In the genomic region with DNA sequence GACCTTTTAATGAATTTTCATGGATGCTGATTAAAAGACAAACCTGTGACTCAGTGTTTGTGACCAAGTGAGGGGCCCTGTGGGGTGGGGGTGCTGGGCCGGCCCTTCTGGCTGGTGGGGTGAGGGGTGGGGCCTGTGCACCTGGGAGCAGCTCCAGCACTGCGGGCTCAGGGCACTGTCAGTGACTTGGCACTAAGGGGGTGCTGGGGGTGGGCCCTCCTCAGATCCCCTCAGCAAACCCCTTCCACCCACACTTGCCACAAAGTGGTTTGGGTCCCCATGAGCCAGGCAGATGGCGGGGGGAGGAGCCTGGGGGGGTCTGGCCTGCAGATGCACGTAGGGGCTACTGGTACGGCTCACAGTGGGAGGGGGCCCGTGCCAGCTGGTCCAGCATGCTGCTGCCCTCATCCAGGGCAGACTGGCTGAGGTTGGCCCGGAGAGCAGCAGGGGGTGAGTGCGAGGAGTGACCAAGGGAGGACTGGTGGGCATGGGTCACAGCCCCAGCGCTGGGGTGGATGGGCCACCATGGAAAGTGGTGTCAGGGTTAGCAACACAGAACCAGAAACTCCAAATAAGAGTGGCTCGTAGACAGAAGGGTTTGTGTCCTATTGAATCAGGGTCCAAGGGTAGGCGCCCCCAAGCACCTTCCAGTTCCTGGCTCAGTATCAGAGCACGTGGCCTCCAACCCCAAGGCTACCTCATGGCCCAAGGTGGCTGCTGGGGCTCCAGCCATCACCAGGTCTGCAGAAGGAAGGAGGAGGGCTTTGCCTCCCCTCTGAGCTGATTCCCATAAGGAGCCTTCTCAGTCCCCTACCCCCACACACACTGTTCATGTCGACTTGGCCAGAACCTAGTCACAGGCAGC, we compare ENCODE assay signal across 33 cellular contexts. TPM values are rescaled to one million over a fixed set of nuclear protein-coding genes. Genes with fewer than 3 reads are reported as not detected.
A peak's percentile ranks its signal among the peaks of the same experiment; 100 is the strongest.
DNase-seq lines count a peak whose midpoint lies in the region; FAIRE-seq and TF ChIP-seq lines count a peak whose summit lies in the region.
"Had no signal": no experiment of that assay in that cellular context is flagged by ENCODE, and none has a peak within 500 bp of the region (broad histone marks: within the 10 kb centered on the region; RNA-seq: fewer than 3 reads in every experiment).

No MANE protein-coding gene starts in this region.

- H3K4me3 ChIP-seq in WERI-Rb-1 (ENCODE audit: low read depth, low read length), result no peak overlapping the region
- H3K4me3 ChIP-seq in kidney (ENCODE audit: low read length in 2 of 2), result no peak overlapping the region
- H3K4me3 ChIP-seq: colonic mucosa, PC-9, prostate gland, stomach, thyroid gland had no signal

- no peak for TF ChIP-seq CTCF in WERI-Rb-1 (IDR thresholded peaks at IDR 0.05; ENCODE audit: low read depth, low read length)
- no peak for TF ChIP-seq CTCF in kidney (IDR thresholded peaks at IDR 0.05; ENCODE audit: borderline replicate concordance, extremely low read depth, insufficient read depth)
- TF ChIP-seq CTCF in progenitor cell of endocrine pancreas (IDR thresholded peaks at IDR 0.05; ENCODE audit: unreplicated experiment), result no peak

- CTCF ChIA-PET in activated naive CD4-positive, alpha-beta T cell treated with anti-CD3 and anti-CD28 coated beads, Interleukin-2, amount 10 ng/mL, durations not matched to agents 7 days and 5 days (lab: Charles Lee), result no interaction called here

- peaks cover 22% of the 10 kb centered on the region for H3K27me3 ChIP-seq in WERI-Rb-1 (ENCODE audit: insufficient read depth, low read depth, severe bottlenecking)
- H3K27me3 ChIP-seq: thyroid gland had no signal

- peaks cover 27% of the 10 kb centered on the region for H3K27me3 Mint-ChIP-seq in activated naive CD4-positive, alpha-beta T cell treated with anti-CD3 and anti-CD28 coated beads, Interleukin-2, amount 10 ng/mL, durations not matched to agents 7 days and 5 days
- H3K27me3 Mint-ChIP-seq in progenitor cell of endocrine pancreas, result no peaks in the 10 kb centered on the region

- no peak overlapping the region for H3K27ac Mint-ChIP-seq in activated naive CD4-positive, alpha-beta T cell treated with anti-CD3 and anti-CD28 coated beads, Interleukin-2, amount 10 ng/mL, durations not matched to agents 7 days and 5 days
- H3K27ac Mint-ChIP-seq in progenitor cell of endocrine pancreas, result peak overlapping the region; percentile 95
- H3K27ac Mint-ChIP-seq: activated CD4-positive, alpha-beta memory T cell treated with anti-CD3 and anti-CD28 coated beads for 36 hours; CD4-positive, alpha-beta memory T cell had no signal

- H3K9me3 Mint-ChIP-seq in activated naive CD4-positive, alpha-beta T cell treated with anti-CD3 and anti-CD28 coated beads, Interleukin-2, amount 10 ng/mL, durations not matched to agents 7 days and 5 days, result peaks cover 29% of the 10 kb centered on the region
- peaks cover 12% of the 10 kb centered on the region for H3K9me3 Mint-ChIP-seq in progenitor cell of endocrine pancreas (ENCODE audit: low read depth)

- H3K9ac ChIP-seq in kidney (ENCODE audit: low read length in 2 of 2), result no peak overlapping the region
- H3K9ac ChIP-seq: KMS-11 had no signal

- H3K36me3 ChIP-seq in WERI-Rb-1 (no peaks in the 10 kb centered on the region), kidney (ENCODE audit: control insufficient read depth in 1 of 2, insufficient read depth in 2 of 2, low read length in 2 of 2) (peaks cover 4 to 5% of the 10 kb centered on the region in 2 donors)
- H3K36me3 ChIP-seq: colonic mucosa, prostate gland had no signal

- H3K27ac ChIP-seq in WERI-Rb-1 (no peak overlapping the region), kidney (ENCODE audit: low read depth in 2 of 2, low read length in 2 of 2) (no peak overlapping the region)
- H3K27ac ChIP-seq: colonic mucosa, KMS-11, PC-9, prostate gland, stomach, thyroid gland had no signal

- no peak overlapping the region for H3K4me3 Mint-ChIP-seq in activated naive CD4-positive, alpha-beta T cell treated with anti-CD3 and anti-CD28 coated beads, Interleukin-2, amount 10 ng/mL, durations not matched to agents 7 days and 5 days
- H3K4me3 Mint-ChIP-seq in progenitor cell of endocrine pancreas (ENCODE audit: low read depth), result no peak overlapping the region
- H3K4me3 Mint-ChIP-seq: activated CD4-positive, alpha-beta memory T cell treated with anti-CD3 and anti-CD28 coated beads for 36 hours; CD4-positive, alpha-beta memory T cell had no signal

- H3K9me3 ChIP-seq in WERI-Rb-1 (ENCODE audit: severe bottlenecking) (peaks cover 19% of the 10 kb centered on the region), kidney (ENCODE audit: control insufficient read depth in 1 of 2, low read length in 2 of 2) (peaks cover 0 to 4% of the 10 kb centered on the region in 2 donors)
- H3K9me3 ChIP-seq: colonic mucosa, prostate gland, thyroid gland had no signal

- peak; percentile 7 for DNase-seq in activated naive CD4-positive, alpha-beta T cell treated with anti-CD3 and anti-CD28 coated beads, Interleukin-2, amount 10 ng/mL, durations not matched to agents 7 days and 5 days
- DNase-seq in activated naive CD4-positive, alpha-beta T cell treated with Interleukin-2 at 50 U/mL for 16 hours, result no peak
- peak; percentile 4 for DNase-seq in WERI-Rb-1
- DNase-seq in kidney, result peak; percentile 43
- DNase-seq in progenitor cell of endocrine pancreas (ENCODE audit: low spot score, unreplicated experiment), result no peak
- no peak for DNase-seq in KBM-7
- no peak for DNase-seq in COLO668 (lab: John Stamatoyannopoulos, UW; ENCODE audit: unreplicated experiment)
- DNase-seq in RPMI8226, result no peak
- DNase-seq: activated CD4-positive, alpha-beta memory T cell treated with anti-CD3 and anti-CD28 coated beads for 36 hours; activated effector memory CD4-positive, alpha-beta T cell treated with Interleukin-2 at 50 U/mL for 16 hours; CD4-positive, alpha-beta memory T cell; colonic mucosa; effector memory CD4-positive, alpha-beta T cell; erythroblast; glutamatergic neuron; MM.1S; NCI-H2029 treated with DMSO at 0.1 percent for 48 hours; NCI-H2227 treated with DMSO at 0.1 percent for 48 hours; NCI-H526 treated with DMSO at 0.1 percent for 48 hours; PC-9; stomach; thyroid gland had no signal

- intact Hi-C loops in kidney (cut with DNase I), result no loop called here

- in situ Hi-C loops in KBM-7 (cut with MboI; ENCODE audit: low pct_unique_long_range_greater_than_20kb, low sequenced_read_pairs), result no loop called here

- no peaks in the 10 kb centered on the region for H3K4me1 ChIP-seq in kidney (ENCODE audit: control insufficient read depth in 1 of 2, insufficient read depth in 1 of 2, low read depth in 1 of 2, low read length in 2 of 2)
- H3K4me1 ChIP-seq: colonic mucosa, prostate gland, stomach, thyroid gland had no signal

- H3K4me1 Mint-ChIP-seq in activated naive CD4-positive, alpha-beta T cell treated with anti-CD3 and anti-CD28 coated beads, Interleukin-2, amount 10 ng/mL, durations not matched to agents 7 days and 5 days, result no peaks in the 10 kb centered on the region
- no peaks in the 10 kb centered on the region for H3K4me1 Mint-ChIP-seq in progenitor cell of endocrine pancreas (ENCODE audit: low read depth)
- H3K4me1 Mint-ChIP-seq: CD4-positive, alpha-beta memory T cell had no signal

- H3K36me3 Mint-ChIP-seq in activated naive CD4-positive, alpha-beta T cell treated with anti-CD3 and anti-CD28 coated beads, Interleukin-2, amount 10 ng/mL, durations not matched to agents 7 days and 5 days, result peaks cover 7% of the 10 kb centered on the region
- H3K36me3 Mint-ChIP-seq in progenitor cell of endocrine pancreas (ENCODE audit: insufficient read depth), result peaks cover 7% of the 10 kb centered on the region

- FAIRE-seq in kidney (lab: Jason Lieb, UNC), result no peak
- FAIRE-seq: bronchial epithelial cell, GM12891, H1, keratinocyte had no signal

RNA-seq across cellular contexts. Expression of gene NKX1-1, which starts 10.1 kb away (rescaled TPM):
- not detected for total RNA-seq in kidney
- not detected for polyA plus RNA-seq in kidney (ENCODE audit: insufficient read depth, low read depth, low replicate concordance)
- total RNA-seq in progenitor cell of endocrine pancreas, result not detected in 2 replicates
- total RNA-seq: A172; activated CD4-positive, alpha-beta memory T cell treated with anti-CD3 and anti-CD28 coated beads for 36 hours; bronchial epithelial cell; CD4-positive, alpha-beta memory T cell; colonic mucosa; H1; HT-29; lung microvascular endothelial cell; PC-9; prostate gland; skeletal muscle tissue; stomach; thyroid gland had no signal
- polyA plus RNA-seq: CD4-positive, alpha-beta memory T cell; H1; keratinocyte; neural cell; stomach had no signal

RNA-seq across cellular contexts. Expression of gene UVSSA, which starts 49.2 kb away (rescaled TPM):
- total RNA-seq in kidney (32.5 TPM), progenitor cell of endocrine pancreas (32.5 and 39.5 TPM in 2 replicates)
- 5.2 TPM for polyA plus RNA-seq in kidney (ENCODE audit: insufficient read depth, low read depth, low replicate concordance)

Comparison
In these comparisons a context has a peak if more than half of its experiments do, and no peak if none do; other contexts are left out.
1. DNase-seq: peak in activated naive CD4-positive, alpha-beta T cell treated with anti-CD3 and anti-CD28 coated beads, Interleukin-2, amount 10 ng/mL, durations not matched to agents 7 days and 5 days (single experiment), WERI-Rb-1 (single experiment) and kidney (single experiment); none in activated naive CD4-positive, alpha-beta T cell treated with Interleukin-2 at 50 U/mL for 16 hours (single experiment), progenitor cell of endocrine pancreas (single experiment), KBM-7 (single experiment), COLO668 (single experiment) and RPMI8226 (single experiment).